Comparison of ENCODE assay signal across 33 cellular contexts in the genomic region with DNA sequence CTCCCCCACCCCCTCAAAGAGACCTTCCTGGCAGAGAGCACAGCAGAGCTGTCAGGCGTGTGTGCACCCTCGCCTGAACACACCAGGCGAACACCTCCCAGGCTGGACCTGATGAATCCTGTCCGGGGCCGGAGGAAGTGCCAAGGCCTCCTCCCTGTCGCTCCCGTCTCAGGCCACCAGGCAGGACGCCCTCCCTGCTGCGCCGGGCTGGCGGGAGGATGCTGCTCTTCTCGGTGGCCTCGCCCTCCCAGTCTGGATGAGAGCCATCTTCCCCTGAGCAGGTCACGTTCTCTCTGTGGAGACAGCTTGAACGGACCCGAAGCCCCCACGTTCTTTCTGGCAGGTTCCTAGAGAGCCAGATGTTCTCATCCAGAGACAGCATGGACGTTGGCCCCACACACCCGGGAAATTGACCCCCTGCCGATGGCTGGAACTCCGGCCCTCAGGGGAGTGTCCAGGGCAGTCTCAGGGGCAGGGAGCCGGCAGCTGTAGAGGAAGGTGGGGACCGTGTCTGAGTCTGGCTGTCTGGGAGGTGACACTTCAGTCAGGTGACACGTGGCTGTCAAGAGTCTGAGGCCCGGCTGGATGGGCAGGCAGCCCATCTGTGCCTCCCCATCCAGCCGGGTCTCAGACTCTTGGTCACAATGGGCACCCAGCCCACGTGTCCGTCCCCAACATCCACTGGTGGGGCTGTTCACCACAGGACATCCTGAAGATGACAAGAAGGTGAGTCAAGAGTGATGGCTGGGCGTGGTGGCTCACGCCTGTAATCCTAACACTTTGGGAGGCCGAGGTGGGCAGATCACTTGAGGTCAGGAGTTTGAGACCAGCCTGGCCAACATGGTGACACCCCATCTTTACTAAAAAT. TPM values are rescaled to one million over a fixed set of nuclear protein-coding genes. Genes with fewer than 3 reads are reported as not detected.
DNase-seq lines count a peak whose midpoint lies in the region; ATAC-seq, FAIRE-seq and TF ChIP-seq lines count a peak whose summit lies in the region.
"Had no signal": no experiment of that assay in that cellular context is flagged by ENCODE, and none has a peak within 500 bp of the region (broad histone marks: within the 10 kb centered on the region; RNA-seq: fewer than 3 reads in every experiment).

No MANE protein-coding gene starts in this region.

- H3K4me1 ChIP-seq in A549, result peaks cover 46% of the 10 kb centered on the region
- H3K4me1 ChIP-seq in HEK293 (ENCODE audit: control insufficient read depth, insufficient read depth, low read length), result peaks cover 16% of the 10 kb centered on the region; the same call in 1 of the 2 replicates
- H3K4me1 ChIP-seq in mesenchymal stem cell (ENCODE audit: control insufficient read depth, insufficient read depth, low read depth, low read length), result peaks cover 36% of the 10 kb centered on the region

- H3K79me1 ChIP-seq in mesenchymal stem cell (replicated peaks; ENCODE audit: low read length, poor library complexity, severe bottlenecking), result no peaks in the 10 kb centered on the region

- no peaks in the 10 kb centered on the region for H3K9me3 ChIP-seq in A549
- no peaks in the 10 kb centered on the region for H3K9me3 ChIP-seq in HEK293 (ENCODE audit: control insufficient read depth, insufficient read depth, low read depth, low read length)
- H3K9me3 ChIP-seq in mesenchymal stem cell (ENCODE audit: control insufficient read depth, low read length), result no peaks in the 10 kb centered on the region

- peak overlapping the region; percentile 0 to 91; a peak in 4 of 6 replicates for H3K27ac ChIP-seq in A549
- no peak overlapping the region for H3K27ac ChIP-seq in HEK293 (ENCODE audit: extremely low read depth, low read depth, low read length)
- no peak overlapping the region for H3K27ac ChIP-seq in mesenchymal stem cell (ENCODE audit: low read length, poor library complexity, severe bottlenecking)
- H3K27ac ChIP-seq: KMS-11, WERI-Rb-1 had no signal

- FAIRE-seq in A549 (lab: Jason Lieb, UNC), result no peak
- FAIRE-seq: astrocyte, H54, HTR-8/SVneo had no signal

- no peak for ATAC-seq in A549
- no peak for ATAC-seq in GM18511 (IDR thresholded peaks at IDR 0.05; ENCODE audit: unreplicated experiment)
- no peak for ATAC-seq in GM18502 (IDR thresholded peaks at IDR 0.05; ENCODE audit: poor library complexity, unreplicated experiment)
- ATAC-seq: esophagus mucosa had no signal

- POLR2A ChIA-PET in A549 (lab: Yijun Ruan, JAX) (no interaction called here), HEK293 (lab: Yijun Ruan, JAX) (no interaction called here)

- WGBS in A549 (ENCODE audit: missing lambda C conversion rate), result 77% methylated on average over 29 of the region's 31 CpGs
- 88% methylated on average over 31 of the region's 31 CpGs for WGBS in mesenchymal stem cell

- H2BK12ac ChIP-seq in mesenchymal stem cell (ENCODE audit: low read length in 2 of 2), result peak overlapping the region in 1 of 2 experiments; percentile 89

- DNase-seq in A549 (ENCODE audit: low read depth in 1 of 2, low spot score in 1 of 2) (no peak), SHP77 treated with DMSO at 0.1 percent for 48 hours (lab: John Stamatoyannopoulos, UW) (peak; percentile 9), mesenchymal stem cell (no peak), DMS79 (lab: John Stamatoyannopoulos, UW) (no peak)
- DNase-seq in stimulated activated CD8-positive, alpha-beta memory T cell treated with anti-CD3 and anti-CD28 coated beads, Interleukin-4, amount 100 ng/mL, for 48 hours, result no peak
- DNase-seq: activated CD4-positive, alpha-beta T cell treated with anti-CD3 and anti-CD28 coated beads for 48 hours; activated CD8-positive, alpha-beta memory T cell treated with anti-CD3 and anti-CD28 coated beads for 24 hours; activated gamma-delta T cell; activated naive CD8-positive, alpha-beta T cell treated with anti-CD3 and anti-CD28 coated beads, Interleukin-2, amount 10 ng/mL, durations not matched to agents 7 days and 5 days; C1 segment of cervical spinal cord; caudate nucleus; COR-L47; cortex of kidney; DMS53; foreskin fibroblast; GDM1; head of caudate nucleus; mesendoderm; NCI-H1694 treated with DMSO at 0.1 percent for 48 hours; NCI-H2227 treated with DMSO at 0.1 percent for 48 hours; NCI-H526 treated with DMSO at 0.1 percent for 48 hours; stimulated activated CD4-positive, alpha-beta T cell treated with anti-CD3 and anti-CD28 coated beads, Interleukin-2, amount 100 ng/mL, for 24 hours; T-helper 9 cell; WERI-Rb-1 had no signal

- H3K9ac ChIP-seq in mesenchymal stem cell (ENCODE audit: low read length), result no peak overlapping the region
- H3K9ac ChIP-seq: KMS-11 had no signal

- no peak for TF ChIP-seq POLR2A in A549 (IDR thresholded peaks at IDR 0.05; ENCODE audit: low read length)

- peak overlapping the region; percentile 68 for H2AK5ac ChIP-seq in mesenchymal stem cell (ENCODE audit: low read length, severe bottlenecking)

- H2BK120ac ChIP-seq in mesenchymal stem cell (ENCODE audit: low read depth, low read length), result no peak overlapping the region

- H4K8ac ChIP-seq in mesenchymal stem cell (ENCODE audit: low read length), result no peak overlapping the region

- TF ChIP-seq EP300 in A549 (IDR thresholded peaks at IDR 0.05), result no peak

- CTCF ChIA-PET in A549 (lab: Yijun Ruan, JAX), result interaction anchor here (0.6 to 1.1 kb wide), 4 partner anchors 10 to 723 kb away, joined by 3 to 4 read pairs (median 3); no protein-coding TSS in a partner anchor
- CTCF ChIA-PET in HEK293 (lab: Yijun Ruan, JAX), result no interaction called here

- H3K4me2 ChIP-seq in A549, result no peak overlapping the region
- H3K4me2 ChIP-seq in mesenchymal stem cell (ENCODE audit: low read length, poor library complexity, severe bottlenecking), result no peak overlapping the region
- H3K4me2 ChIP-seq: KMS-11, smooth muscle cell had no signal

- H2AFZ ChIP-seq in mesenchymal stem cell (ENCODE audit: low read depth, low read length), result no peak overlapping the region

- H4K91ac ChIP-seq in mesenchymal stem cell (ENCODE audit: low read length), result peak overlapping the region; percentile 77

- no peak overlapping the region for H2BK15ac ChIP-seq in mesenchymal stem cell (ENCODE audit: low read depth, poor library complexity, severe bottlenecking)

- H3K14ac ChIP-seq in mesenchymal stem cell (ENCODE audit: low read length in 2 of 2), result no peak overlapping the region

- TF ChIP-seq CTCF in A549 (IDR thresholded peaks at IDR 0.05) (no peak), HEK293 (tag by site-specific recombination; IDR thresholded peaks at IDR 0.05) (no peak)

- no peaks in the 10 kb centered on the region for H3K27me3 ChIP-seq in mesenchymal stem cell (ENCODE audit: control insufficient read depth in 1 of 2, insufficient read depth in 1 of 2, low read length in 2 of 2)

- H3K36me3 ChIP-seq in HEK293 (ENCODE audit: control insufficient read depth in 2 of 2, insufficient read depth in 1 of 2, low read length in 2 of 2) (no peaks in the 10 kb centered on the region), mesenchymal stem cell (ENCODE audit: control insufficient read depth in 1 of 2, insufficient read depth in 2 of 2, low read depth in 1 of 2, low read length in 2 of 2) (no peaks in the 10 kb centered on the region)
- H3K36me3 ChIP-seq: WERI-Rb-1 had no signal

- no peak overlapping the region for H3K4me3 ChIP-seq in A549
- H3K4me3 ChIP-seq in HEK293 (ENCODE audit: low read depth, low read length), result no peak overlapping the region
- H3K4me3 ChIP-seq in mesenchymal stem cell (ENCODE audit: insufficient read depth in 1 of 2, low read depth in 1 of 2, low read length in 2 of 2), result no peak overlapping the region
- H3K4me3 ChIP-seq: smooth muscle cell had no signal

- no peak overlapping the region for H3K18ac ChIP-seq in mesenchymal stem cell (ENCODE audit: low read depth in 1 of 2, low read length in 2 of 2)

- no peak for TF ChIP-seq RAD21 in A549 (conservative IDR thresholded peaks at IDR 0.05 in 1 of 2, IDR thresholded peaks at IDR 0.05 in 1 of 2)

- no peak overlapping the region for H2BK5ac ChIP-seq in mesenchymal stem cell (ENCODE audit: low read depth, low read length, poor library complexity, severe bottlenecking)

- peak overlapping the region in 1 of 2 experiments; percentile 14 for H3K23ac ChIP-seq in mesenchymal stem cell (ENCODE audit: low read length in 2 of 2)

- H3K4ac ChIP-seq in mesenchymal stem cell (ENCODE audit: low read depth in 1 of 2, low read length in 2 of 2), result no peak overlapping the region

TF ChIP-seq in A549, 52 proteins besides CTCF, POLR2A, EP300 and RAD21 (continues in another document):
- TF ChIP-seq NPAS2 (CRISPR knock-in tag; IDR thresholded peaks at IDR 0.05; ENCODE audit: borderline replicate concordance) (no peak), CBX8 (IDR thresholded peaks at IDR 0.05) (no peak)

TF ChIP-seq in HEK293, 187 proteins besides CTCF, POLR2A, EP300 and RAD21:
- TF ChIP-seq TCF7L2 (IDR thresholded peaks at IDR 0.05; ENCODE audit: borderline replicate concordance, low read depth, low read length) (no peak), KLF1 (tag by site-specific recombination; IDR thresholded peaks at IDR 0.05) (peak; percentile 16)
TF ChIP-seq in HEK293: peak in this region for 1.

RNA-seq across cellular contexts. Expression of a gene that starts 5.0 kb away (rescaled TPM):
- polyA plus RNA-seq in A549 (2011; rRNA removed), result 68.1 and 77.8 TPM in 2 replicates
- polyA plus RNA-seq in A549 (2012; cell fraction: cytosol; rRNA removed), result 91.7 and 124 TPM in 2 replicates
- 128 and 136 TPM in 2 replicates for polyA plus RNA-seq in A549 (2012; cell fraction: nucleus; rRNA removed)
- 140 to 170 TPM (median 166 TPM) in 3 replicates for polyA plus RNA-seq in A549 (2017; fragmentation: RNase III; extraction: RNeasy Plus Mini Kit Qiagen cat#74134 plus additional on column Dnase treatment)
- 46.2 and 57.5 TPM in 2 replicates for polyA minus RNA-seq in A549 (2011; rRNA and poly(A)+ RNA removed)
- polyA plus RNA-seq in mesenchymal stem cell (2013, experiment 1 of 2), result 391 TPM
- 397 TPM for polyA plus RNA-seq in mesenchymal stem cell (2013, experiment 2 of 2)

RNA-seq across cellular contexts. Expression of a gene that starts 27.1 kb away (rescaled TPM):
- polyA plus RNA-seq in A549 (2011; rRNA removed), result 0.09 and 0.10 TPM in 2 replicates
- polyA plus RNA-seq in A549 (2012; cell fraction: cytosol; rRNA removed), result 0.03 and 0.05 TPM in 2 replicates
- 0.36 and 0.43 TPM in 2 replicates for polyA plus RNA-seq in A549 (2012; cell fraction: nucleus; rRNA removed)
- 0.13 to 0.34 TPM (median 0.29 TPM) in 3 replicates for polyA plus RNA-seq in A549 (2017; fragmentation: RNase III; extraction: RNeasy Plus Mini Kit Qiagen cat#74134 plus additional on column Dnase treatment)
- polyA minus RNA-seq in A549 (2011; rRNA and poly(A)+ RNA removed), result 0.37 and 0.63 TPM in 2 replicates
- polyA plus RNA-seq in mesenchymal stem cell (2013, experiment 1 of 2), result 0.04 TPM
- polyA plus RNA-seq in mesenchymal stem cell (2013, experiment 2 of 2), result 0.05 TPM
- polyA plus RNA-seq: smooth muscle cell had no signal

RNA-seq across cellular contexts. Expression of a gene that starts 49.6 kb away (rescaled TPM):
- polyA plus RNA-seq in A549 (2011; rRNA removed), result 28.3 and 32.3 TPM in 2 replicates
- polyA plus RNA-seq in A549 (2012; cell fraction: cytosol; rRNA removed), result 21.3 and 28.5 TPM in 2 replicates
- 104 and 148 TPM in 2 replicates for polyA plus RNA-seq in A549 (2012; cell fraction: nucleus; rRNA removed)
- 59.5 to 66.1 TPM (median 60.0 TPM) in 3 replicates for polyA plus RNA-seq in A549 (2017; fragmentation: RNase III; extraction: RNeasy Plus Mini Kit Qiagen cat#74134 plus additional on column Dnase treatment)
- 34.3 and 41.5 TPM in 2 replicates for polyA minus RNA-seq in A549 (2011; rRNA and poly(A)+ RNA removed)
- 349 TPM for polyA plus RNA-seq in mesenchymal stem cell (2013, experiment 1 of 2)
- polyA plus RNA-seq in mesenchymal stem cell (2013, experiment 2 of 2), result 351 TPM

Comparison
In these comparisons a context has a peak if more than half of its experiments do, and no peak if none do; other contexts are left out.
1. H3K27ac ChIP-seq: peak in A549 (2 of 2); none in HEK293 (single experiment) and mesenchymal stem cell (single experiment).